2 cellular contexts compared by ENCODE assay signal in genomic region chr1:32332290-32333079, GRCh38.
TF ChIP-seq lines count a peak whose summit lies in the region.

No MANE protein-coding gene starts in this region.

TF ChIP-seq in Ishikawa, 13 proteins besides CTCF, POLR2A, EP300 and RAD21:
- TF ChIP-seq CEBPB (IDR thresholded peaks at IDR 0.05) (no peak), TEAD4 (IDR thresholded peaks at IDR 0.05) (peak; percentile 13; the same call in 1 of the 2 replicates), EGR1 (IDR thresholded peaks at IDR 0.05) (peak; percentile 50; the same call in 1 of the 2 replicates), TCF12 (IDR thresholded peaks at IDR 0.05; ENCODE audit: low read depth) (peak; percentile 60), ZBTB7A (IDR thresholded peaks at IDR 0.05; ENCODE audit: low read depth) (peak; percentile 94), REST (IDR thresholded peaks at IDR 0.05; ENCODE audit: low read depth) (no peak), NFIC (IDR thresholded peaks at IDR 0.05) (peak; percentile 43)

TF ChIP-seq in H1, 55 proteins besides CTCF, POLR2A, EP300 and RAD21:
- TF ChIP-seq POLR2AphosphoS5 (IDR thresholded peaks at IDR 0.05; ENCODE audit: low read depth, low read length) = peak; percentile 85; the same call in 1 of the 2 replicates
- peak; percentile 26 for TF ChIP-seq NRF1 (IDR thresholded peaks at IDR 0.05; ENCODE audit: low read depth, low read length)
- TF ChIP-seq EGR1 (IDR thresholded peaks at IDR 0.05; ENCODE audit: borderline replicate concordance, low read depth, low read length) = peak; percentile 37; the same call in 1 of the 2 replicates
- TF ChIP-seq TBP (IDR thresholded peaks at IDR 0.05; ENCODE audit: low read depth, low read length) = peak; percentile 38; the same call in 1 of the 2 replicates
- peak; percentile 30; the same call in 1 of the 2 replicates for TF ChIP-seq ATF2 (IDR thresholded peaks at IDR 0.05; ENCODE audit: low read length)
- TF ChIP-seq SIX5 (IDR thresholded peaks at IDR 0.05; ENCODE audit: low read depth, low read length) = no peak
- TF ChIP-seq TAF7 (optimal IDR thresholded peaks at IDR 0.05; ENCODE audit: borderline replicate concordance, low read depth, low read length) = no peak
- TF ChIP-seq TAF1 (IDR thresholded peaks at IDR 0.05; ENCODE audit: low read depth, low read length) = peak; percentile 56
- no peak for TF ChIP-seq JUN (IDR thresholded peaks at IDR 0.05; ENCODE audit: low read depth, low read length)
- TF ChIP-seq CHD7 (IDR thresholded peaks at IDR 0.05; ENCODE audit: insufficient replicate concordance, low read length) = peak; percentile 58
- 0 out of 2 replicates have a peak, but pooled peaks have one; percentile 73 for TF ChIP-seq SP1 (IDR thresholded peaks at IDR 0.05; ENCODE audit: low read depth, low read length)
